8 cellular contexts compared by ENCODE assay signal in genomic region chr10:100370561-100370975, GRCh38.
DNase-seq lines count a peak whose midpoint lies in the region; ATAC-seq and TF ChIP-seq lines count a peak whose summit lies in the region.

No MANE protein-coding gene starts in this region.

- H3K4me3 Mint-ChIP-seq in dendritic cell treated with granulocyte-macrophage colony-stimulating factor and Interleukin-4, amounts not matched to agents 40 ng/mL and 50 ng/mL, for 4 days: peak overlapping the region; percentile 18
- peak overlapping the region; percentile 53 for H3K4me3 Mint-ChIP-seq in nephron progenitor cell

- H3K4me1 Mint-ChIP-seq in dendritic cell treated with granulocyte-macrophage colony-stimulating factor and Interleukin-4, amounts not matched to agents 40 ng/mL and 50 ng/mL, for 4 days (ENCODE audit: low read depth): peaks cover 33% of the 10 kb centered on the region
- H3K4me1 Mint-ChIP-seq in nephron progenitor cell: peaks cover 25% of the 10 kb centered on the region

- no peaks in the 10 kb centered on the region for H3K27me3 Mint-ChIP-seq in dendritic cell treated with granulocyte-macrophage colony-stimulating factor and Interleukin-4, amounts not matched to agents 40 ng/mL and 50 ng/mL, for 4 days
- peaks cover 2% of the 10 kb centered on the region for H3K27me3 Mint-ChIP-seq in nephron progenitor cell (ENCODE audit: low read depth, poor library complexity)

- no peaks in the 10 kb centered on the region for H3K9me3 Mint-ChIP-seq in dendritic cell treated with granulocyte-macrophage colony-stimulating factor and Interleukin-4, amounts not matched to agents 40 ng/mL and 50 ng/mL, for 4 days
- H3K9me3 Mint-ChIP-seq in nephron progenitor cell: no peaks in the 10 kb centered on the region

- no peaks in the 10 kb centered on the region for H3K27me3 ChIP-seq in RWPE2 (ENCODE audit: insufficient read depth, poor library complexity, severe bottlenecking)

- H3K27ac ChIP-seq in RWPE2 (ENCODE audit: poor library complexity, severe bottlenecking): peak overlapping the region; percentile 99

- no peaks in the 10 kb centered on the region for H3K36me3 Mint-ChIP-seq in dendritic cell treated with granulocyte-macrophage colony-stimulating factor and Interleukin-4, amounts not matched to agents 40 ng/mL and 50 ng/mL, for 4 days (ENCODE audit: low read depth)
- no peaks in the 10 kb centered on the region for H3K36me3 Mint-ChIP-seq in nephron progenitor cell (ENCODE audit: low read depth)

- intact Hi-C loops in dendritic cell treated with granulocyte-macrophage colony-stimulating factor and Interleukin-4, amounts not matched to agents 40 ng/mL and 50 ng/mL, for 4 days (cut with micrococcal nuclease): loop anchor here (5.0 to 10.0 kb wide), 2 partner anchors 33 to 54 kb away; no protein-coding TSS in a partner anchor

- H3K4me3 ChIP-seq in RWPE2 (ENCODE audit: severe bottlenecking): no peak overlapping the region

- peaks cover 34% of the 10 kb centered on the region for H3K4me1 ChIP-seq in RWPE2 (ENCODE audit: insufficient read depth, poor library complexity, severe bottlenecking)

- ATAC-seq in RWPE2 (ENCODE audit: low read depth): no peak
- no peak for ATAC-seq in HG03378 (IDR thresholded peaks at IDR 0.05; ENCODE audit: unreplicated experiment)

- no peak for TF ChIP-seq CTCF in RWPE2 (IDR thresholded peaks at IDR 0.05; ENCODE audit: poor library complexity, severe bottlenecking)
- no peak for TF ChIP-seq CTCF in nephron progenitor cell (IDR thresholded peaks at IDR 0.05)
- no peak for TF ChIP-seq CTCF in GM13976 (IDR thresholded peaks at IDR 0.05; ENCODE audit: borderline replicate concordance, control extremely low read depth, extremely low read depth, insufficient read depth, missing control alignments)

- no peaks in the 10 kb centered on the region for H3K36me3 ChIP-seq in RWPE2 (ENCODE audit: low read depth)

- DNase-seq in NCI-H2107 treated with DMSO at 0.1 percent for 48 hours (lab: John Stamatoyannopoulos, UW; ENCODE audit: unreplicated experiment) (peak; percentile 2), NCI-H2107 (lab: John Stamatoyannopoulos, UW) (no peak), RWPE2 (ENCODE audit: low spot score) (no peak), nephron progenitor cell (no peak), GM13976 (ENCODE audit: low spot score) (no peak), NCI-H1048 (lab: John Stamatoyannopoulos, UW) (no peak)

- in situ Hi-C loops in GM13976 (cut with MboI; ENCODE audit: low sequenced_read_pairs, unreplicated experiment): no loop called here

- H3K27ac Mint-ChIP-seq in dendritic cell treated with granulocyte-macrophage colony-stimulating factor and Interleukin-4, amounts not matched to agents 40 ng/mL and 50 ng/mL, for 4 days: no peak overlapping the region
- H3K27ac Mint-ChIP-seq in nephron progenitor cell: peak overlapping the region; percentile 95

- H3K9me3 ChIP-seq in RWPE2 (ENCODE audit: severe bottlenecking): no peaks in the 10 kb centered on the region
